ENCODE assay signal across 12 cellular contexts in genomic region chr1:21659924-21660326, GRCh38. TPM values are rescaled to one million over a fixed set of nuclear protein-coding genes. Genes with fewer than 3 reads are reported as not detected.
DNase-seq lines count a peak whose midpoint lies in the region; ATAC-seq, FAIRE-seq and TF ChIP-seq lines count a peak whose summit lies in the region.
"Had no signal": no experiment of that assay in that cellular context is flagged by ENCODE, and none has a peak within 500 bp of the region (broad histone marks: within the 10 kb centered on the region; RNA-seq: fewer than 3 reads in every experiment).

No MANE protein-coding gene starts in this region.

- H3K27ac ChIP-seq in HUES6 (ENCODE audit: low read depth, low read length) (no peak overlapping the region), K562 (ENCODE audit: extremely low read depth, low read depth, low read length) (no peak overlapping the region), osteoblast (ENCODE audit: low read depth, low read length) (no peak overlapping the region)
- H3K27ac ChIP-seq: gastrocnemius medialis had no signal

- ATAC-seq in K562, result peak; percentile 5; the same call in 2 of the 3 replicates
- ATAC-seq in GM18502 (IDR thresholded peaks at IDR 0.05; ENCODE audit: poor library complexity, unreplicated experiment), result no peak
- no peak for ATAC-seq in GM21360 (IDR thresholded peaks at IDR 0.05; ENCODE audit: unreplicated experiment)
- no peak for ATAC-seq in HG03135 (IDR thresholded peaks at IDR 0.05; ENCODE audit: unreplicated experiment)

- H3K9me3 ChIP-seq in HUES6 (ENCODE audit: control insufficient read depth, insufficient read depth, low read depth, low read length) (no peaks in the 10 kb centered on the region), K562 (replicated peaks; ENCODE audit: control insufficient read depth, insufficient read depth, low read depth, low read length) (no peaks in the 10 kb centered on the region), osteoblast (ENCODE audit: low read depth, low read length) (no peaks in the 10 kb centered on the region)
- H3K9me3 ChIP-seq: gastrocnemius medialis had no signal

- TF ChIP-seq EP300 in K562 (IDR thresholded peaks at IDR 0.05; ENCODE audit: low read length), result no peak

- DNase-seq in activated CD4-positive, alpha-beta T cell treated with anti-CD3 and anti-CD28 coated beads, Interleukin-2, amount 10 ng/mL, durations not matched to agents 24 days and 14 days, result no peak
- no peak for DNase-seq in activated CD4-positive, alpha-beta T cell treated with anti-CD3 and anti-CD28 coated beads, Interleukin-2, amount 50 U/mL, for 48 hours
- DNase-seq in K562 (ENCODE audit: extremely low read depth in 1 of 4, low spot score in 3 of 4) (no peak), osteoblast (ENCODE audit: insufficient read length, low spot score, missing footprints) (peak; percentile 77)
- DNase-seq: activated CD4-positive, alpha-beta T cell treated with anti-CD3 and anti-CD28 coated beads for 1 hour; gastrocnemius medialis; NCI-H1694 treated with DMSO at 0.1 percent for 48 hours had no signal

- H3K36me3 Mint-ChIP-seq in activated CD4-positive, alpha-beta T cell treated with anti-CD3 and anti-CD28 coated beads, Interleukin-2, amount 10 ng/mL, durations not matched to agents 24 days and 14 days (ENCODE audit: low read depth), result no peaks in the 10 kb centered on the region
- H3K36me3 Mint-ChIP-seq: stimulated activated memory B cell treated with anti-CD40 and anti-IgM and Interleukin-4, amounts not matched to agents 10 μg/mL and 1 μg/mL and 100 μg/mL, for 72 hours had no signal

- H3K9ac ChIP-seq in HUES6 (ENCODE audit: low read length) (no peak overlapping the region), K562 (ENCODE audit: insufficient read depth in 1 of 2, low read depth in 2 of 2, low read length in 2 of 2) (peak overlapping the region in 1 of 2 experiments; percentile 87; a peak in 1 of 4 replicates)

- no peak for FAIRE-seq in K562 (lab: Jason Lieb, UNC)

- H3K9me1 ChIP-seq in K562 (ENCODE audit: control insufficient read depth, insufficient read depth, low read length), result peaks cover 7% of the 10 kb centered on the region

- H3K4me3 ChIP-seq in HUES6 (ENCODE audit: low read depth, low read length) (peak overlapping the region; percentile 65), K562 (no peak overlapping the region; the same call in 1 of the 2 replicates), osteoblast (ENCODE audit: insufficient read depth, low read length) (no peak overlapping the region)
- H3K4me3 ChIP-seq: gastrocnemius medialis had no signal

- POLR2A ChIA-PET in K562 (lab: Yijun Ruan, JAX), result interaction anchor here (0.6 to 1.3 kb wide), 4 partner anchors 13 to 363 kb away, joined by 3 to 7 read pairs (median 4); no protein-coding TSS in a partner anchor

- intact Hi-C loops in activated CD4-positive, alpha-beta T cell treated with anti-CD3 and anti-CD28 coated beads, Interleukin-2, amount 10 ng/mL, durations not matched to agents 24 days and 14 days (cut with micrococcal nuclease), result loop anchor here (1.0 to 10.0 kb wide), 4 partner anchors 65 to 305 kb away; partner anchors contain the start of gene USP48
- intact Hi-C loops in K562 (cut with micrococcal nuclease), result loop anchor here (1.0 to 5.0 kb wide), 8 partner anchors 51 to 423 kb away; no protein-coding TSS in a partner anchor

- H3K27me3 ChIP-seq in HUES6 (ENCODE audit: control insufficient read depth, insufficient read depth, low read length) (peaks cover 23% of the 10 kb centered on the region), K562 (ENCODE audit: control insufficient read depth in 2 of 2, insufficient read depth in 2 of 2, low read length in 2 of 2) (no peaks in the 10 kb centered on the region), osteoblast (ENCODE audit: insufficient read depth, low read length) (peaks cover 24% of the 10 kb centered on the region)

- H3K36me3 ChIP-seq in HUES6 (ENCODE audit: control insufficient read depth, insufficient read depth, low read length) (no peaks in the 10 kb centered on the region), K562 (ENCODE audit: control insufficient read depth, insufficient read depth, low read length) (no peaks in the 10 kb centered on the region), osteoblast (ENCODE audit: insufficient read depth, low read length) (no peaks in the 10 kb centered on the region)
- H3K36me3 ChIP-seq: gastrocnemius medialis had no signal

- no peaks in the 10 kb centered on the region for H3K79me2 ChIP-seq in K562 (ENCODE audit: control insufficient read depth, insufficient read depth, low read length)
- H3K79me2 ChIP-seq in osteoblast (ENCODE audit: insufficient read depth, low read length), result no peaks in the 10 kb centered on the region

- peaks cover 9% of the 10 kb centered on the region for H3K4me1 Mint-ChIP-seq in activated CD4-positive, alpha-beta T cell treated with anti-CD3 and anti-CD28 coated beads, Interleukin-2, amount 10 ng/mL, durations not matched to agents 24 days and 14 days

- WGBS in K562 (ENCODE audit: insufficient coverage, low coverage, missing lambda C conversion rate), result 26% methylated on average over 4 of the region's 4 CpGs

- no peak overlapping the region for H3K27ac Mint-ChIP-seq in activated CD4-positive, alpha-beta T cell treated with anti-CD3 and anti-CD28 coated beads, Interleukin-2, amount 10 ng/mL, durations not matched to agents 24 days and 14 days
- H3K27ac Mint-ChIP-seq: stimulated activated memory B cell treated with anti-CD40 and anti-IgM and Interleukin-4, amounts not matched to agents 10 μg/mL and 1 μg/mL and 100 μg/mL, for 72 hours had no signal

- in situ Hi-C loops in K562 (cut with MboI), result loop anchor here (5.0 to 25.0 kb wide), 3 partner anchors 148 to 405 kb away; partner anchors contain the start of gene ALPL

- H3K4me2 ChIP-seq in K562 (ENCODE audit: insufficient read depth, low read length) (peak overlapping the region; percentile 73), osteoblast (ENCODE audit: insufficient read depth, low read length) (no peak overlapping the region)

- TF ChIP-seq RAD21 in K562 (CRISPR knock-in tag; conservative IDR thresholded peaks at IDR 0.05 in 1 of 2, IDR thresholded peaks at IDR 0.05 in 1 of 2), result no peak

- peak overlapping the region; percentile 72 for H3K4me3 Mint-ChIP-seq in activated CD4-positive, alpha-beta T cell treated with anti-CD3 and anti-CD28 coated beads, Interleukin-2, amount 10 ng/mL, durations not matched to agents 24 days and 14 days

- CTCF ChIA-PET in K562 (lab: Yijun Ruan, JAX; ENCODE audit: low intra/inter-chr PET ratio), result interaction anchor here (0.6 to 0.7 kb wide), 3 partner anchors 127 to 257 kb away, joined by 3 read pairs; no protein-coding TSS in a partner anchor

- H3K4me1 ChIP-seq in HUES6 (ENCODE audit: control insufficient read depth, insufficient read depth, low read length) (peaks cover 14% of the 10 kb centered on the region), K562 (replicated peaks in 1 of 2; ENCODE audit: control insufficient read depth in 2 of 2, insufficient read depth in 2 of 2, low read length in 2 of 2) (peaks cover 13 to 31% of the 10 kb centered on the region in 2 experiments; a peak in 4 of 5 replicates), osteoblast (ENCODE audit: insufficient read depth, low read length) (no peaks in the 10 kb centered on the region)
- H3K4me1 ChIP-seq: gastrocnemius medialis had no signal

- no peak for TF ChIP-seq POLR2A in K562 (conservative IDR thresholded peaks at IDR 0.05)

- H2AFZ ChIP-seq in K562 (ENCODE audit: low read depth, low read length) (no peak overlapping the region), osteoblast (ENCODE audit: low read length) (no peak overlapping the region)

- no TSS peak for BruUV-seq in K562 (replicated peaks; lab: Mats Ljungman, UMichigan)

- TF ChIP-seq CTCF in K562 (IDR thresholded peaks at IDR 0.05 in 2 of 3, conservative IDR thresholded peaks at IDR 0.05 in 1 of 3; ENCODE audit: insufficient read depth in 2 of 3, low read depth in 1 of 3, low read length in 3 of 3) (no peak), osteoblast (IDR thresholded peaks at IDR 0.05; ENCODE audit: extremely low read depth, low read depth, low read length) (no peak)

- peaks cover 25% of the 10 kb centered on the region for H3K27me3 Mint-ChIP-seq in activated CD4-positive, alpha-beta T cell treated with anti-CD3 and anti-CD28 coated beads, Interleukin-2, amount 10 ng/mL, durations not matched to agents 24 days and 14 days

- H4K20me1 ChIP-seq in K562 (replicated peaks; ENCODE audit: control insufficient read depth, insufficient read depth, low read length), result peaks cover 37% of the 10 kb centered on the region
- H4K20me1 ChIP-seq in osteoblast (ENCODE audit: insufficient read depth, low read length), result peaks cover 12% of the 10 kb centered on the region

- H3K9me3 Mint-ChIP-seq in activated CD4-positive, alpha-beta T cell treated with anti-CD3 and anti-CD28 coated beads, Interleukin-2, amount 10 ng/mL, durations not matched to agents 24 days and 14 days, result no peaks in the 10 kb centered on the region
- H3K9me3 Mint-ChIP-seq: stimulated activated memory B cell treated with anti-CD40 and anti-IgM and Interleukin-4, amounts not matched to agents 10 μg/mL and 1 μg/mL and 100 μg/mL, for 72 hours had no signal

RNA-seq across cellular contexts. Expression of gene RAP1GAP, which starts 9.2 kb away (rescaled TPM):
- total RNA-seq in activated CD4-positive, alpha-beta T cell treated with anti-CD3 and anti-CD28 coated beads, Interleukin-2, amount 10 ng/mL, durations not matched to agents 24 days and 14 days, result 0.42 and 0.71 TPM in 2 replicates
- total RNA-seq in K562 (2011; cell fraction: chromatin; rRNA removed; ENCODE audit: low replicate concordance), result 41.9 and 97.0 TPM in 2 replicates
- total RNA-seq in K562 (2011; cell fraction: nucleolus; rRNA removed), result 41.8 and 44.9 TPM in 2 replicates
- 34.0 and 35.7 TPM in 2 replicates for total RNA-seq in K562 (2011; cell fraction: nucleoplasm; rRNA removed)
- total RNA-seq in K562 (2014; rRNA removed) (19.2 and 28.0 TPM in 2 replicates), K562 (2014; rRNA removed; fragmentation: Illumina TruSeq; extraction: Trizol) (7.0 and 7.3 TPM in 2 replicates), K562 (2015; rRNA removed; fragmentation: Illumina TruSeq; extraction: Trizol) (9.5 and 9.7 TPM in 2 replicates), K562 (2021) (30.2 and 31.0 TPM in 2 replicates), osteoblast (under 0.01 and 0.29 TPM in 2 replicates)
- polyA plus RNA-seq in K562 (2011; rRNA removed) (30.2 and 36.0 TPM in 2 replicates), K562 (2014; fragmentation: Illumina TruSeq; extraction: Trizol) (23.5 and 26.5 TPM in 2 replicates), K562 (2014; fragmentation: Nextera tagmentation; extraction: Ambion mirVana) (under 1 TPM; 0.29 to 0.51 TPM), K562 (2014; rRNA removed) (21.7 and 22.3 TPM in 2 replicates)
- polyA plus RNA-seq in K562 (2011; cell fraction: cytosol; rRNA removed), result 27.3 and 36.3 TPM in 2 replicates
- 68.0 and 110 TPM in 2 replicates for polyA plus RNA-seq in K562 (2011; cell fraction: nucleus; rRNA removed)
- polyA plus RNA-seq in K562 (2012), result 23.3 and 41.5 TPM in 2 replicates
- 25.4 and 27.5 TPM in 2 replicates for polyA minus RNA-seq in K562 (2011; rRNA and poly(A)+ RNA removed)
- 22.4 and 26.1 TPM in 2 replicates for polyA minus RNA-seq in K562 (2011; cell fraction: cytosol; rRNA and poly(A)+ RNA removed)
- 26.9 and 27.0 TPM in 2 replicates for polyA minus RNA-seq in K562 (2011; cell fraction: nucleus; rRNA and poly(A)+ RNA removed)
